ENCODE assay signal across 1 cellular context in genomic region chr19:49149652-49150105, GRCh38.
TF ChIP-seq lines count a peak whose summit lies in the region.

No MANE protein-coding gene starts in this region.

TF ChIP-seq in HepG2, 621 proteins besides CTCF, POLR2A, EP300 and RAD21 (continued from another document and continues in another):
- no peak for TF ChIP-seq ZNF276 (CRISPR knock-in tag; IDR thresholded peaks at IDR 0.05; ENCODE audit: low read depth)
- no peak for TF ChIP-seq EEA1 (CRISPR knock-in tag; IDR thresholded peaks at IDR 0.05; ENCODE audit: borderline replicate concordance)
- no peak for TF ChIP-seq ZFY (CRISPR knock-in tag; IDR thresholded peaks at IDR 0.05)
- no peak for TF ChIP-seq ISX (CRISPR knock-in tag; conservative IDR thresholded peaks at IDR 0.05)
- no peak for TF ChIP-seq ZNF232 (CRISPR knock-in tag; IDR thresholded peaks at IDR 0.05; ENCODE audit: borderline replicate concordance)
- TF ChIP-seq ZNF788 (CRISPR knock-in tag; IDR thresholded peaks at IDR 0.05; ENCODE audit: borderline replicate concordance), result no peak
- TF ChIP-seq ATF7-NPFF (CRISPR knock-in tag; IDR thresholded peaks at IDR 0.05; ENCODE audit: low read depth), result no peak
- TF ChIP-seq BHLHE40 (IDR thresholded peaks at IDR 0.05; ENCODE audit: low read length), result peak; percentile 96
- TF ChIP-seq ZNF740 (CRISPR knock-in tag; IDR thresholded peaks at IDR 0.05), result 0 out of 2 replicates have a peak, but pooled peaks have one; percentile 47
- TF ChIP-seq, protein P1, sequence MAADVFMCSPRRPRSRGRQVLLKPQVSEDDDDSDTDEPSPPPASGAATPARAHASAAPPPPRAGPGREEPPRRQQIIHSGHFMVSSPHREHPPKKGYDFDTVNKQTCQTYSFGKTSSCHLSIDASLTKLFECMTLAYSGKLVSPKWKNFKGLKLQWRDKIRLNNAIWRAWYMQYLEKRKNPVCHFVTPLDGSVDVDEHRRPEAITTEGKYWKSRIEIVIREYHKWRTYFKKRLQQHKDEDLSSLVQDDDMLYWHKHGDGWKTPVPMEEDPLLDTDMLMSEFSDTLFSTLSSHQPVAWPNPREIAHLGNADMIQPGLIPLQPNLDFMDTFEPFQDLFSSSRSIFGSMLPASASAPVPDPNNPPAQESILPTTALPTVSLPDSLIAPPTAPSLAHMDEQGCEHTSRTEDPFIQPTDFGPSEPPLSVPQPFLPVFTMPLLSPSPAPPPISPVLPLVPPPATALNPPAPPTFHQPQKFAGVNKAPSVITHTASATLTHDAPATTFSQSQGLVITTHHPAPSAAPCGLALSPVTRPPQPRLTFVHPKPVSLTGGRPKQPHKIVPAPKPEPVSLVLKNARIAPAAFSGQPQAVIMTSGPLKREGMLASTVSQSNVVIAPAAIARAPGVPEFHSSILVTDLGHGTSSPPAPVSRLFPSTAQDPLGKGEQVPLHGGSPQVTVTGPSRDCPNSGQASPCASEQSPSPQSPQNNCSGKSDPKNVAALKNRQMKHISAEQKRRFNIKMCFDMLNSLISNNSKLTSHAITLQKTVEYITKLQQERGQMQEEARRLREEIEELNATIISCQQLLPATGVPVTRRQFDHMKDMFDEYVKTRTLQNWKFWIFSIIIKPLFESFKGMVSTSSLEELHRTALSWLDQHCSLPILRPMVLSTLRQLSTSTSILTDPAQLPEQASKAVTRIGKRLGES (CRISPR knock-in tag; IDR thresholded peaks at IDR 0.05; ENCODE audit: borderline replicate concordance), result no peak
- TF ChIP-seq CC2D1A (CRISPR knock-in tag; IDR thresholded peaks at IDR 0.05), result no peak
- no peak for TF ChIP-seq ZNF253 (CRISPR knock-in tag; IDR thresholded peaks at IDR 0.05; ENCODE audit: borderline replicate concordance)
- peak; percentile 24; the same call in 1 of the 2 replicates for TF ChIP-seq NCOR1 (IDR thresholded peaks at IDR 0.05; ENCODE audit: borderline replicate concordance, low read length)
- TF ChIP-seq NAIF1 (CRISPR knock-in tag; IDR thresholded peaks at IDR 0.05; ENCODE audit: borderline replicate concordance), result no peak
- no peak for TF ChIP-seq TRAFD1 (CRISPR knock-in tag; IDR thresholded peaks at IDR 0.05; ENCODE audit: borderline replicate concordance)
- 0 out of 2 replicates have a peak, but pooled peaks have one; percentile 29 for TF ChIP-seq ZFP41 (CRISPR knock-in tag; IDR thresholded peaks at IDR 0.05; ENCODE audit: borderline replicate concordance)
- TF ChIP-seq RFXAP (CRISPR knock-in tag; IDR thresholded peaks at IDR 0.05; ENCODE audit: borderline replicate concordance), result 0 out of 2 replicates have a peak, but pooled peaks have one; percentile 37
- TF ChIP-seq ZNF326 (CRISPR knock-in tag; IDR thresholded peaks at IDR 0.05; ENCODE audit: borderline replicate concordance), result no peak
- TF ChIP-seq, protein P2, sequence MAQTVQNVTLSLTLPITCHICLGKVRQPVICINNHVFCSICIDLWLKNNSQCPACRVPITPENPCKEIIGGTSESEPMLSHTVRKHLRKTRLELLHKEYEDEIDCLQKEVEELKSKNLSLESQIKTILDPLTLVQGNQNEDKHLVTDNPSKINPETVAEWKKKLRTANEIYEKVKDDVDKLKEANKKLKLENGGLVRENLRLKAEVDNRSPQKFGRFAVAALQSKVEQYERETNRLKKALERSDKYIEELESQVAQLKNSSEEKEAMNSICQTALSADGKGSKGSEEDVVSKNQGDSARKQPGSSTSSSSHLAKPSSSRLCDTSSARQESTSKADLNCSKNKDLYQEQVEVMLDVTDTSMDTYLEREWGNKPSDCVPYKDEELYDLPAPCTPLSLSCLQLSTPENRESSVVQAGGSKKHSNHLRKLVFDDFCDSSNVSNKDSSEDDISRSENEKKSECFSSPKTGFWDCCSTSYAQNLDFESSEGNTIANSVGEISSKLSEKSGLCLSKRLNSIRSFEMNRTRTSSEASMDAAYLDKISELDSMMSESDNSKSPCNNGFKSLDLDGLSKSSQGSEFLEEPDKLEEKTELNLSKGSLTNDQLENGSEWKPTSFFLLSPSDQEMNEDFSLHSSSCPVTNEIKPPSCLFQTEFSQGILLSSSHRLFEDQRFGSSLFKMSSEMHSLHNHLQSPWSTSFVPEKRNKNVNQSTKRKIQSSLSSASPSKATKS (CRISPR knock-in tag; IDR thresholded peaks at IDR 0.05), result no peak
- TF ChIP-seq ZNF616 (CRISPR knock-in tag; IDR thresholded peaks at IDR 0.05; ENCODE audit: low read depth), result no peak
- TF ChIP-seq ZNF672 (CRISPR knock-in tag; IDR thresholded peaks at IDR 0.05), result no peak
- no peak for TF ChIP-seq ZNF296 (CRISPR knock-in tag; conservative IDR thresholded peaks at IDR 0.05)
- TF ChIP-seq ZNF160 (CRISPR knock-in tag; IDR thresholded peaks at IDR 0.05), result no peak
- TF ChIP-seq HNF4G (IDR thresholded peaks at IDR 0.05; ENCODE audit: borderline replicate concordance, low read depth, low read length), result no peak
- TF ChIP-seq HNF4G (CRISPR knock-in tag; IDR thresholded peaks at IDR 0.05; ENCODE audit: borderline replicate concordance, low read depth), result 0 out of 2 replicates have a peak, but pooled peaks have one; percentile 14
- no peak for TF ChIP-seq TBX3 (IDR thresholded peaks at IDR 0.05; ENCODE audit: borderline replicate concordance)
- no peak for TF ChIP-seq ZNF33A (CRISPR knock-in tag; IDR thresholded peaks at IDR 0.05; ENCODE audit: borderline replicate concordance)
- TF ChIP-seq KLF16 (CRISPR knock-in tag; IDR thresholded peaks at IDR 0.05), result no peak
- no peak for TF ChIP-seq NR0B2 (CRISPR knock-in tag; IDR thresholded peaks at IDR 0.05)
- TF ChIP-seq MEF2D (CRISPR knock-in tag; IDR thresholded peaks at IDR 0.05), result no peak
- TF ChIP-seq ZKSCAN5 (CRISPR knock-in tag; IDR thresholded peaks at IDR 0.05), result no peak
- TF ChIP-seq ZNF605 (CRISPR knock-in tag; IDR thresholded peaks at IDR 0.05), result peak; percentile 67; the same call in 1 of the 2 replicates
- TF ChIP-seq, protein P3, sequence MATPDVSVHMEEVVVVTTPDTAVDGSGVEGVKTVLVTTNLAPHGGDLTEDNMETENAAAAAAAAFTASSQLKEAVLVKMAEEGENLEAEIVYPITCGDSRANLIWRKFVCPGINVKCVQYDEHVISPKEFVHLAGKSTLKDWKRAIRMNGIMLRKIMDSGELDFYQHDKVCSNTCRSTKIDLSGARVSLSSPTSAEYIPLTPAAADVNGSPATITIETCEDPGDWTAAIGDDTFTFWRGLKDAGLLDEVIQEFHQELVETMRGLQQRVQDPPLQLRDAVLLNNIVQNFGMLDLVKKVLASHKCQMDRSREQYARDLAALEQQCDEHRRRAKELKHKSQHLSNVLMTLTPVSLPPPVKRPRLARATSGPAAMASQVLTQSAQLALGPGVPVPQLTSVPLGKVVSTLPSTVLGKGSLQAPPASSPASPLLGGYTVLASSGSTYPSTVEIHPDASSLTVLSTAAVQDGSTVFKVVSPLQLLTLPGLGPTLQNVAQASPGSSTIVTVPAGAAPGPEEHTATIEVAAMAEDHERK (CRISPR knock-in tag; IDR thresholded peaks at IDR 0.05; ENCODE audit: low read depth), result no peak
- no peak for TF ChIP-seq ZNF879 (CRISPR knock-in tag; IDR thresholded peaks at IDR 0.05)
- no peak for TF ChIP-seq EED (CRISPR knock-in tag; IDR thresholded peaks at IDR 0.05)
- 0 out of 2 replicates have a peak, but pooled peaks have one; percentile 4 for TF ChIP-seq ZC3H13 (CRISPR knock-in tag; IDR thresholded peaks at IDR 0.05)
- TF ChIP-seq GLI4 (CRISPR knock-in tag; IDR thresholded peaks at IDR 0.05; ENCODE audit: borderline replicate concordance), result peak; percentile 55; the same call in 1 of the 2 replicates
- TF ChIP-seq ZNF776 (CRISPR knock-in tag; IDR thresholded peaks at IDR 0.05), result no peak
- TF ChIP-seq, protein P4, sequence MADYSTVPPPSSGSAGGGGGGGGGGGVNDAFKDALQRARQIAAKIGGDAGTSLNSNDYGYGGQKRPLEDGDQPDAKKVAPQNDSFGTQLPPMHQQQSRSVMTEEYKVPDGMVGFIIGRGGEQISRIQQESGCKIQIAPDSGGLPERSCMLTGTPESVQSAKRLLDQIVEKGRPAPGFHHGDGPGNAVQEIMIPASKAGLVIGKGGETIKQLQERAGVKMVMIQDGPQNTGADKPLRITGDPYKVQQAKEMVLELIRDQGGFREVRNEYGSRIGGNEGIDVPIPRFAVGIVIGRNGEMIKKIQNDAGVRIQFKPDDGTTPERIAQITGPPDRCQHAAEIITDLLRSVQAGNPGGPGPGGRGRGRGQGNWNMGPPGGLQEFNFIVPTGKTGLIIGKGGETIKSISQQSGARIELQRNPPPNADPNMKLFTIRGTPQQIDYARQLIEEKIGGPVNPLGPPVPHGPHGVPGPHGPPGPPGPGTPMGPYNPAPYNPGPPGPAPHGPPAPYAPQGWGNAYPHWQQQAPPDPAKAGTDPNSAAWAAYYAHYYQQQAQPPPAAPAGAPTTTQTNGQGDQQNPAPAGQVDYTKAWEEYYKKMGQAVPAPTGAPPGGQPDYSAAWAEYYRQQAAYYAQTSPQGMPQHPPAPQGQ (CRISPR knock-in tag; IDR thresholded peaks at IDR 0.05; ENCODE audit: borderline replicate concordance), result no peak
- TF ChIP-seq, protein P5, sequence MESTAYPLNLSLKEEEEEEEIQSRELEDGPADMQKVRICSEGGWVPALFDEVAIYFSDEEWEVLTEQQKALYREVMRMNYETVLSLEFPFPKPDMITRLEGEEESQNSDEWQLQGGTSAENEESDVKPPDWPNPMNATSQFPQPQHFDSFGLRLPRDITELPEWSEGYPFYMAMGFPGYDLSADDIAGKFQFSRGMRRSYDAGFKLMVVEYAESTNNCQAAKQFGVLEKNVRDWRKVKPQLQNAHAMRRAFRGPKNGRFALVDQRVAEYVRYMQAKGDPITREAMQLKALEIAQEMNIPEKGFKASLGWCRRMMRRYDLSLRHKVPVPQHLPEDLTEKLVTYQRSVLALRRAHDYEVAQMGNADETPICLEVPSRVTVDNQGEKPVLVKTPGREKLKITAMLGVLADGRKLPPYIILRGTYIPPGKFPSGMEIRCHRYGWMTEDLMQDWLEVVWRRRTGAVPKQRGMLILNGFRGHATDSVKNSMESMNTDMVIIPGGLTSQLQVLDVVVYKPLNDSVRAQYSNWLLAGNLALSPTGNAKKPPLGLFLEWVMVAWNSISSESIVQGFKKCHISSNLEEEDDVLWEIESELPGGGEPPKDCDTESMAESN (CRISPR knock-in tag; conservative IDR thresholded peaks at IDR 0.05), result no peak
- TF ChIP-seq KMT2B (CRISPR knock-in tag; IDR thresholded peaks at IDR 0.05), result no peak
- TF ChIP-seq HMGXB3 (CRISPR knock-in tag; IDR thresholded peaks at IDR 0.05; ENCODE audit: borderline replicate concordance), result peak; percentile 22; the same call in 1 of the 2 replicates
- no peak for TF ChIP-seq HNRNPLL (IDR thresholded peaks at IDR 0.05; ENCODE audit: low read depth, low read length, poor library complexity, severe bottlenecking)
- peak; percentile 28; the same call in 1 of the 2 replicates for TF ChIP-seq ZNF441 (CRISPR knock-in tag; IDR thresholded peaks at IDR 0.05; ENCODE audit: borderline replicate concordance)
- no peak for TF ChIP-seq SNRNP70 (IDR thresholded peaks at IDR 0.05; ENCODE audit: low read depth, low read length)
